11 cellular contexts compared by ENCODE assay signal in genomic region chr11:85840932-85841331, GRCh38. TPM values are rescaled to one million over a fixed set of nuclear protein-coding genes. Genes with fewer than 3 reads are reported as not detected.
"Had no signal": no experiment of that assay in that cellular context is flagged by ENCODE, and none has a peak within 500 bp of the region (broad histone marks: within the 10 kb centered on the region; RNA-seq: fewer than 3 reads in every experiment).

No MANE protein-coding gene starts in this region.

RNA-seq across cellular contexts. Expression of gene CCDC83, which starts 14.3 kb away (rescaled TPM):
- polyA plus RNA-seq: naive thymus-derived CD4-positive, alpha-beta T cell; naive thymus-derived CD8-positive, alpha-beta T cell; neural cell; ovary; pancreas; psoas muscle; right cardiac atrium; sigmoid colon; small intestine; smooth muscle cell; spleen had no signal
